In genomic region chr2:206823178-206823577, GRCh38 we compare ENCODE assay signal across 2 cellular contexts.
TF ChIP-seq lines count a peak whose summit lies in the region.

No MANE protein-coding gene starts in this region.

TF ChIP-seq in GM23338, 12 proteins besides CTCF, POLR2A, EP300 and RAD21:
- TF ChIP-seq EZH2phosphoT487 (IDR thresholded peaks at IDR 0.05; ENCODE audit: unreplicated experiment) (no peak), POLR2AphosphoS5 (IDR thresholded peaks at IDR 0.05; ENCODE audit: low read depth) (no peak), CREB1 (CRISPR knock-in tag; IDR thresholded peaks at IDR 0.05; ENCODE audit: low read depth) (no peak), NANOG (IDR thresholded peaks at IDR 0.05; ENCODE audit: borderline replicate concordance) (no peak), ZNF331 (CRISPR knock-in tag; IDR thresholded peaks at IDR 0.05; ENCODE audit: low read depth) (no peak), EZH2 (IDR thresholded peaks at IDR 0.05; ENCODE audit: low read depth, unreplicated experiment) (no peak)

TF ChIP-seq in HepG2, 621 proteins besides CTCF, POLR2A, EP300 and RAD21:
- TF ChIP-seq, protein P1, sequence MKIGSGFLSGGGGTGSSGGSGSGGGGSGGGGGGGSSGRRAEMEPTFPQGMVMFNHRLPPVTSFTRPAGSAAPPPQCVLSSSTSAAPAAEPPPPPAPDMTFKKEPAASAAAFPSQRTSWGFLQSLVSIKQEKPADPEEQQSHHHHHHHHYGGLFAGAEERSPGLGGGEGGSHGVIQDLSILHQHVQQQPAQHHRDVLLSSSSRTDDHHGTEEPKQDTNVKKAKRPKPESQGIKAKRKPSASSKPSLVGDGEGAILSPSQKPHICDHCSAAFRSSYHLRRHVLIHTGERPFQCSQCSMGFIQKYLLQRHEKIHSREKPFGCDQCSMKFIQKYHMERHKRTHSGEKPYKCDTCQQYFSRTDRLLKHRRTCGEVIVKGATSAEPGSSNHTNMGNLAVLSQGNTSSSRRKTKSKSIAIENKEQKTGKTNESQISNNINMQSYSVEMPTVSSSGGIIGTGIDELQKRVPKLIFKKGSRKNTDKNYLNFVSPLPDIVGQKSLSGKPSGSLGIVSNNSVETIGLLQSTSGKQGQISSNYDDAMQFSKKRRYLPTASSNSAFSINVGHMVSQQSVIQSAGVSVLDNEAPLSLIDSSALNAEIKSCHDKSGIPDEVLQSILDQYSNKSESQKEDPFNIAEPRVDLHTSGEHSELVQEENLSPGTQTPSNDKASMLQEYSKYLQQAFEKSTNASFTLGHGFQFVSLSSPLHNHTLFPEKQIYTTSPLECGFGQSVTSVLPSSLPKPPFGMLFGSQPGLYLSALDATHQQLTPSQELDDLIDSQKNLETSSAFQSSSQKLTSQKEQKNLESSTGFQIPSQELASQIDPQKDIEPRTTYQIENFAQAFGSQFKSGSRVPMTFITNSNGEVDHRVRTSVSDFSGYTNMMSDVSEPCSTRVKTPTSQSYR (CRISPR knock-in tag; IDR thresholded peaks at IDR 0.05; ENCODE audit: borderline replicate concordance), result peak; percentile 56; the same call in 1 of the 2 replicates
- TF ChIP-seq NR2F6 (IDR thresholded peaks at IDR 0.05), result no peak
- peak; percentile 13; the same call in 1 of the 2 replicates for TF ChIP-seq NR2F6 (CRISPR knock-in tag; IDR thresholded peaks at IDR 0.05)
- TF ChIP-seq, protein P2, sequence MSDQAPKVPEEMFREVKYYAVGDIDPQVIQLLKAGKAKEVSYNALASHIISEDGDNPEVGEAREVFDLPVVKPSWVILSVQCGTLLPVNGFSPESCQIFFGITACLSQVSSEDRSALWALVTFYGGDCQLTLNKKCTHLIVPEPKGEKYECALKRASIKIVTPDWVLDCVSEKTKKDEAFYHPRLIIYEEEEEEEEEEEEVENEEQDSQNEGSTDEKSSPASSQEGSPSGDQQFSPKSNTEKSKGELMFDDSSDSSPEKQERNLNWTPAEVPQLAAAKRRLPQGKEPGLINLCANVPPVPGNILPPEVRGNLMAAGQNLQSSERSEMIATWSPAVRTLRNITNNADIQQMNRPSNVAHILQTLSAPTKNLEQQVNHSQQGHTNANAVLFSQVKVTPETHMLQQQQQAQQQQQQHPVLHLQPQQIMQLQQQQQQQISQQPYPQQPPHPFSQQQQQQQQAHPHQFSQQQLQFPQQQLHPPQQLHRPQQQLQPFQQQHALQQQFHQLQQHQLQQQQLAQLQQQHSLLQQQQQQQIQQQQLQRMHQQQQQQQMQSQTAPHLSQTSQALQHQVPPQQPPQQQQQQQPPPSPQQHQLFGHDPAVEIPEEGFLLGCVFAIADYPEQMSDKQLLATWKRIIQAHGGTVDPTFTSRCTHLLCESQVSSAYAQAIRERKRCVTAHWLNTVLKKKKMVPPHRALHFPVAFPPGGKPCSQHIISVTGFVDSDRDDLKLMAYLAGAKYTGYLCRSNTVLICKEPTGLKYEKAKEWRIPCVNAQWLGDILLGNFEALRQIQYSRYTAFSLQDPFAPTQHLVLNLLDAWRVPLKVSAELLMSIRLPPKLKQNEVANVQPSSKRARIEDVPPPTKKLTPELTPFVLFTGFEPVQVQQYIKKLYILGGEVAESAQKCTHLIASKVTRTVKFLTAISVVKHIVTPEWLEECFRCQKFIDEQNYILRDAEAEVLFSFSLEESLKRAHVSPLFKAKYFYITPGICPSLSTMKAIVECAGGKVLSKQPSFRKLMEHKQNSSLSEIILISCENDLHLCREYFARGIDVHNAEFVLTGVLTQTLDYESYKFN (CRISPR knock-in tag; conservative IDR thresholded peaks at IDR 0.05), result 0 out of 2 replicates have a peak, but pooled peaks have one; percentile 19
- no peak for TF ChIP-seq ADNP (CRISPR knock-in tag; IDR thresholded peaks at IDR 0.05)
